Comparison of ENCODE assay signal across 28 cellular contexts in genomic region chr19:57357406-57357805, GRCh38.
"Had no signal": no experiment of that assay in that cellular context is flagged by ENCODE, and none has a peak within 500 bp of the region (broad histone marks: within the 10 kb centered on the region; RNA-seq: fewer than 3 reads in every experiment).

No MANE protein-coding gene starts in this region.

- ATAC-seq: heart right ventricle; left cardiac atrium; left lobe of liver; left ventricle myocardium superior; lower lobe of right lung; natural killer cell; sciatic nerve; stimulated activated naive B cell treated with anti-CD40 and anti-IgM and Interleukin-4, amounts not matched to agents 10 μg/mL and 1 μg/mL and 100 μg/mL, for 72 hours; stimulated activated naive CD8-positive, alpha-beta T cell treated with anti-CD3 and anti-CD28 coated beads, Interleukin-15, Interleukin-2, amounts not matched to agents 100 U/mL and 50 U/mL, for 24 hours had no signal

- DNase-seq: heart right ventricle; islet precursor cell; left cardiac atrium; left ventricle myocardium superior; lower lobe of right lung; mammary epithelial cell; mesenchymal stem cell; naive B cell; natural killer cell; nephron progenitor cell; occipital lobe; ovary; stimulated activated CD4-positive, alpha-beta T cell treated with anti-CD3 and anti-CD28 coated beads, Interleukin-12 subunit alpha, Interleukin-12 subunit beta, amount 100 ng/mL, for 4 hours; stimulated activated CD4-positive, alpha-beta T cell treated with anti-CD3 and anti-CD28 coated beads, Interleukin-15, amount 100 ng/mL, for 24 hours; stimulated activated CD4-positive, alpha-beta T cell treated with anti-CD3 and anti-CD28 coated beads, Interleukin-2, amount 100 ng/mL, for 24 hours; stimulated activated CD4-positive, alpha-beta T cell treated with anti-CD3 and anti-CD28 coated beads, Interleukin-4, amount 100 ng/mL, for 1 hour; stimulated activated naive B cell treated with anti-CD40 and anti-IgM and Interleukin-4, amounts not matched to agents 10 μg/mL and 1 μg/mL and 100 μg/mL, for 72 hours; stimulated activated naive CD8-positive, alpha-beta T cell treated with anti-CD3 and anti-CD28 coated beads, Interleukin-15, Interleukin-2, amounts not matched to agents 100 U/mL and 50 U/mL, for 24 hours; stomach; uterus had no signal

- H3K4me1 ChIP-seq: neural progenitor cell, uterus had no signal

- H3K27ac ChIP-seq: heart right ventricle, hepatocyte, lower lobe of right lung, neural progenitor cell, neutrophil, ovary, right atrium auricular region, skin epidermis, stomach, tibial nerve, uterus had no signal

- H3K4me2 ChIP-seq: hepatocyte, neural progenitor cell had no signal

- H3K4me3 ChIP-seq: heart right ventricle, hepatocyte, lower lobe of right lung, neural progenitor cell, ovary, right atrium auricular region, skin epidermis, stomach, tibial nerve, uterus had no signal

- H2AFZ ChIP-seq: hepatocyte, neural progenitor cell had no signal

- H3K36me3 ChIP-seq: neural progenitor cell, uterus had no signal

- H3K27me3 ChIP-seq: heart right ventricle, hepatocyte, neural progenitor cell, neutrophil, ovary, right atrium auricular region, stomach, tibial nerve, uterus had no signal
